Comparison of ENCODE assay signal across 1 cellular context in the genomic region with DNA sequence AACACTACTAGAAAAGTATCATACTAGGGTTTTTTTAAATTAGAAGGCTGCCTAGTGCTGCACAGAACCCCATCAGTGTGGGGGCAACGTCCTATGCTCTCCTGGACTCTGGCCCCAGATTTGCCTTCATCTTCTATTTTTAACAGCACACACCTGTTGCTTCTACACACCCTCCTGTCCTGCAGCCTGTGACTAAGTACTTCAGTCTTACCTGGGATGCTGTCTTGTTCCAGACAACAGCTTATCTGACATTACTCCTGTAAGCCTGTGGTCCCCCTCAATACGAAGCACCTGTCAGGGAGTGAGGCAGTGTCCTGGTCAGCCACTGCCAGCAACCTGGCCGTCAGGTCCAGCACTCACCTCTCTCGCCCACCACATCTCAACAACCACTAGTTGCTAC.
TF ChIP-seq lines count a peak whose summit lies in the region.

No MANE protein-coding gene starts in this region.

TF ChIP-seq in H1, 55 proteins besides CTCF, POLR2A, EP300 and RAD21 (continued from another document):
- TF ChIP-seq RNF2 (IDR thresholded peaks at IDR 0.05; ENCODE audit: borderline replicate concordance, low read depth, low read length, missing control alignments, poor library complexity, severe bottlenecking) = no peak
- no peak for TF ChIP-seq TAF1 (IDR thresholded peaks at IDR 0.05; ENCODE audit: low read depth, low read length)
- no peak for TF ChIP-seq YY1 (IDR thresholded peaks at IDR 0.05; ENCODE audit: low read depth, low read length)
- no peak for TF ChIP-seq HDAC2 (IDR thresholded peaks at IDR 0.05; ENCODE audit: borderline replicate concordance in 1 of 2, low read depth in 2 of 2, low read length in 2 of 2)
- TF ChIP-seq, protein P1, sequence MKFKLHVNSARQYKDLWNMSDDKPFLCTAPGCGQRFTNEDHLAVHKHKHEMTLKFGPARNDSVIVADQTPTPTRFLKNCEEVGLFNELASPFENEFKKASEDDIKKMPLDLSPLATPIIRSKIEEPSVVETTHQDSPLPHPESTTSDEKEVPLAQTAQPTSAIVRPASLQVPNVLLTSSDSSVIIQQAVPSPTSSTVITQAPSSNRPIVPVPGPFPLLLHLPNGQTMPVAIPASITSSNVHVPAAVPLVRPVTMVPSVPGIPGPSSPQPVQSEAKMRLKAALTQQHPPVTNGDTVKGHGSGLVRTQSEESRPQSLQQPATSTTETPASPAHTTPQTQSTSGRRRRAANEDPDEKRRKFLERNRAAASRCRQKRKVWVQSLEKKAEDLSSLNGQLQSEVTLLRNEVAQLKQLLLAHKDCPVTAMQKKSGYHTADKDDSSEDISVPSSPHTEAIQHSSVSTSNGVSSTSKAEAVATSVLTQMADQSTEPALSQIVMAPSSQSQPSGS (IDR thresholded peaks at IDR 0.05; ENCODE audit: low read length) = no peak
- TF ChIP-seq NANOG (IDR thresholded peaks at IDR 0.05; ENCODE audit: insufficient read depth, low read depth, low read length, poor library complexity, severe bottlenecking) = no peak
- TF ChIP-seq, protein P2, sequence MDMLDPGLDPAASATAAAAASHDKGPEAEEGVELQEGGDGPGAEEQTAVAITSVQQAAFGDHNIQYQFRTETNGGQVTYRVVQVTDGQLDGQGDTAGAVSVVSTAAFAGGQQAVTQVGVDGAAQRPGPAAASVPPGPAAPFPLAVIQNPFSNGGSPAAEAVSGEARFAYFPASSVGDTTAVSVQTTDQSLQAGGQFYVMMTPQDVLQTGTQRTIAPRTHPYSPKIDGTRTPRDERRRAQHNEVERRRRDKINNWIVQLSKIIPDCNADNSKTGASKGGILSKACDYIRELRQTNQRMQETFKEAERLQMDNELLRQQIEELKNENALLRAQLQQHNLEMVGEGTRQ (IDR thresholded peaks at IDR 0.05; ENCODE audit: low read length) = no peak
